1 cellular context compared by ENCODE assay signal in the genomic region with DNA sequence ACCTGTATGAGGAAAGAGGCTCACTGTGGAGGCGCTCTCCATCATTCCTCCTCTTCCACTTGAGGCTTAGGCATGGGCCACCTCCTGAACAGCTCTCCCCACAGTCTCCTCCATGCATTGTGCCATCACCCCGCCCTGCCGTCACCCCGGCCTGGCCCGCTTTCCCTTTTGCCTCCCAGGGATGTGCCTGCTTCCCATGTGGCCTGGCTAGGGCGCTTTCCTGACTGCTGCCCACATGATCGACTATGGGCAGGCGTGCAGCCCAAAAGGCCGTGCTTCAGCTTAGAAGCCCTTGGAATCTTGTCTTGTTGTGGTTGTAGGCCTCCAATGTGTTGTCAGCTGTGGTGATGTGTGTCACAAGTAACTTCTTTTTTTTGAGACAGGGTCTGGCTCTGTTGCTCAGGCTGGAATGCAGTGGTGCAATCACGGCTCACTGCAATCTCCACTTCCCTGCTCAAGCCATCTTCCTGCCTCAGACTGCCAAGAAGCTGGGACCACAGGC.
TF ChIP-seq lines count a peak whose summit lies in the region.

No MANE protein-coding gene starts in this region.

TF ChIP-seq in WTC11, 78 proteins besides CTCF, POLR2A, EP300 and RAD21 (continued from another document):
- TF ChIP-seq, protein P1, sequence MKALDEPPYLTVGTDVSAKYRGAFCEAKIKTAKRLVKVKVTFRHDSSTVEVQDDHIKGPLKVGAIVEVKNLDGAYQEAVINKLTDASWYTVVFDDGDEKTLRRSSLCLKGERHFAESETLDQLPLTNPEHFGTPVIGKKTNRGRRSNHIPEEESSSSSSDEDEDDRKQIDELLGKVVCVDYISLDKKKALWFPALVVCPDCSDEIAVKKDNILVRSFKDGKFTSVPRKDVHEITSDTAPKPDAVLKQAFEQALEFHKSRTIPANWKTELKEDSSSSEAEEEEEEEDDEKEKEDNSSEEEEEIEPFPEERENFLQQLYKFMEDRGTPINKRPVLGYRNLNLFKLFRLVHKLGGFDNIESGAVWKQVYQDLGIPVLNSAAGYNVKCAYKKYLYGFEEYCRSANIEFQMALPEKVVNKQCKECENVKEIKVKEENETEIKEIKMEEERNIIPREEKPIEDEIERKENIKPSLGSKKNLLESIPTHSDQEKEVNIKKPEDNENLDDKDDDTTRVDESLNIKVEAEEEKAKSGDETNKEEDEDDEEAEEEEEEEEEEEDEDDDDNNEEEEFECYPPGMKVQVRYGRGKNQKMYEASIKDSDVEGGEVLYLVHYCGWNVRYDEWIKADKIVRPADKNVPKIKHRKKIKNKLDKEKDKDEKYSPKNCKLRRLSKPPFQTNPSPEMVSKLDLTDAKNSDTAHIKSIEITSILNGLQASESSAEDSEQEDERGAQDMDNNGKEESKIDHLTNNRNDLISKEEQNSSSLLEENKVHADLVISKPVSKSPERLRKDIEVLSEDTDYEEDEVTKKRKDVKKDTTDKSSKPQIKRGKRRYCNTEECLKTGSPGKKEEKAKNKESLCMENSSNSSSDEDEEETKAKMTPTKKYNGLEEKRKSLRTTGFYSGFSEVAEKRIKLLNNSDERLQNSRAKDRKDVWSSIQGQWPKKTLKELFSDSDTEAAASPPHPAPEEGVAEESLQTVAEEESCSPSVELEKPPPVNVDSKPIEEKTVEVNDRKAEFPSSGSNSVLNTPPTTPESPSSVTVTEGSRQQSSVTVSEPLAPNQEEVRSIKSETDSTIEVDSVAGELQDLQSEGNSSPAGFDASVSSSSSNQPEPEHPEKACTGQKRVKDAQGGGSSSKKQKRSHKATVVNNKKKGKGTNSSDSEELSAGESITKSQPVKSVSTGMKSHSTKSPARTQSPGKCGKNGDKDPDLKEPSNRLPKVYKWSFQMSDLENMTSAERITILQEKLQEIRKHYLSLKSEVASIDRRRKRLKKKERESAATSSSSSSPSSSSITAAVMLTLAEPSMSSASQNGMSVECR (CRISPR knock-in tag; IDR thresholded peaks at IDR 0.05; ENCODE audit: borderline replicate concordance): no peak
- TF ChIP-seq ATF2 (CRISPR knock-in tag; IDR thresholded peaks at IDR 0.05; ENCODE audit: borderline replicate concordance, low read depth): no peak
- TF ChIP-seq, protein P2, sequence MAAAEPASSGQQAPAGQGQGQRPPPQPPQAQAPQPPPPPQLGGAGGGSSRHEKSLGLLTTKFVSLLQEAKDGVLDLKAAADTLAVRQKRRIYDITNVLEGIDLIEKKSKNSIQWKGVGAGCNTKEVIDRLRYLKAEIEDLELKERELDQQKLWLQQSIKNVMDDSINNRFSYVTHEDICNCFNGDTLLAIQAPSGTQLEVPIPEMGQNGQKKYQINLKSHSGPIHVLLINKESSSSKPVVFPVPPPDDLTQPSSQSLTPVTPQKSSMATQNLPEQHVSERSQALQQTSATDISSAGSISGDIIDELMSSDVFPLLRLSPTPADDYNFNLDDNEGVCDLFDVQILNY (CRISPR knock-in tag; IDR thresholded peaks at IDR 0.05): no peak
